ENCODE assay signal across 8 cellular contexts in genomic region chr14:68793734-68794129, GRCh38. TPM values are rescaled to one million over a fixed set of nuclear protein-coding genes. Genes with fewer than 3 reads are reported as not detected.
DNase-seq lines count a peak whose midpoint lies in the region; ATAC-seq and TF ChIP-seq lines count a peak whose summit lies in the region.

No MANE protein-coding gene starts in this region.

- peak overlapping the region; percentile 92 for H3K4me2 ChIP-seq in DND-41 (ENCODE audit: insufficient read depth, low read length)

- peaks cover 55 to 62% of the 10 kb centered on the region in 2 donors for H3K4me1 Mint-ChIP-seq in natural killer cell

- no peaks in the 10 kb centered on the region for H3K9me3 ChIP-seq in DND-41 (ENCODE audit: insufficient read depth, low read length, severe bottlenecking)
- H3K9me3 ChIP-seq in Peyer's patch = no peaks in the 10 kb centered on the region
- no peaks in the 10 kb centered on the region for H3K9me3 ChIP-seq in effector memory CD4-positive, alpha-beta T cell (ENCODE audit: control insufficient read depth, low read length)

- no peaks in the 10 kb centered on the region for H3K9me3 Mint-ChIP-seq in natural killer cell

- H3K36me3 Mint-ChIP-seq in natural killer cell = peaks cover 22% of the 10 kb centered on the region

- H3K4me3 Mint-ChIP-seq in natural killer cell = peak overlapping the region; percentile 98

- DNase-seq in DND-41 = no peak
- no peak for DNase-seq in Peyer's patch
- no peak for DNase-seq in effector memory CD4-positive, alpha-beta T cell
- no peak for DNase-seq in natural killer cell
- no peak for DNase-seq in SW 1271 (lab: John Stamatoyannopoulos, UW)
- no peak for DNase-seq in NCI-H187 (lab: John Stamatoyannopoulos, UW)
- DNase-seq in NCI-H146 (lab: John Stamatoyannopoulos, UW) = no peak
- no peak for DNase-seq in SW480 (ENCODE audit: low spot score)

- H3K27ac ChIP-seq in DND-41 (ENCODE audit: low read length) = peak overlapping the region; percentile 99
- peak overlapping the region; percentile 95 to 100 (median 100) for H3K27ac ChIP-seq in Peyer's patch
- H3K27ac ChIP-seq in effector memory CD4-positive, alpha-beta T cell (ENCODE audit: insufficient read depth, low read length, poor library complexity, severe bottlenecking) = peak overlapping the region; percentile 100

- peaks cover 51% of the 10 kb centered on the region for H3K79me2 ChIP-seq in DND-41 (ENCODE audit: insufficient read depth, low read length)

- no peaks in the 10 kb centered on the region for H3K27me3 ChIP-seq in DND-41 (ENCODE audit: insufficient read depth, low read length, poor library complexity)
- H3K27me3 ChIP-seq in Peyer's patch = no peaks in the 10 kb centered on the region
- no peaks in the 10 kb centered on the region for H3K27me3 ChIP-seq in effector memory CD4-positive, alpha-beta T cell (replicated peaks; ENCODE audit: control insufficient read depth, insufficient read depth, low read length, poor library complexity, severe bottlenecking)

- H3K4me1 ChIP-seq in DND-41 (ENCODE audit: insufficient read depth, low read length) = peaks cover 50% of the 10 kb centered on the region
- peaks cover 0 to 13% (median 3%) of the 10 kb centered on the region in 4 donors for H3K4me1 ChIP-seq in Peyer's patch
- peaks cover 36% of the 10 kb centered on the region for H3K4me1 ChIP-seq in effector memory CD4-positive, alpha-beta T cell (ENCODE audit: control insufficient read depth, insufficient read depth, low read length, poor library complexity, severe bottlenecking)

- H3K27me3 Mint-ChIP-seq in natural killer cell (ENCODE audit: low read depth in 2 of 2) = no peaks in the 10 kb centered on the region

- H3K27ac Mint-ChIP-seq in natural killer cell = peak overlapping the region; percentile 99

- TF ChIP-seq CTCF in DND-41 (IDR thresholded peaks at IDR 0.05; ENCODE audit: borderline replicate concordance, extremely low read depth, low read length, poor library complexity, severe bottlenecking) (no peak), Peyer's patch (IDR thresholded peaks at IDR 0.05) (no peak), natural killer cell (IDR thresholded peaks at IDR 0.05) (no peak)

- H3K9ac ChIP-seq in DND-41 (ENCODE audit: low read depth, low read length) = peak overlapping the region; percentile 97

- H2AFZ ChIP-seq in DND-41 (ENCODE audit: low read depth, low read length) = peak overlapping the region; percentile 80

- H3K4me3 ChIP-seq in DND-41 (ENCODE audit: low read depth in 1 of 2, low read length in 2 of 2) (peak overlapping the region; percentile 74 to 77), Peyer's patch (peak overlapping the region; percentile 74 to 96 (median 84))
- peak overlapping the region; percentile 89 for H3K4me3 ChIP-seq in effector memory CD4-positive, alpha-beta T cell (ENCODE audit: insufficient read depth, low read depth, low read length, poor library complexity, severe bottlenecking)

- intact Hi-C loops in natural killer cell (cut with micrococcal nuclease) = loop anchor here (1.0 to 10.0 kb wide), 8 partner anchors 23 to 979 kb away; partner anchors contain the start of genes RAD51B, SUSD6 and ZFYVE26

- peaks cover 16% of the 10 kb centered on the region for H4K20me1 ChIP-seq in DND-41 (ENCODE audit: insufficient read depth, low read length)

- H3K36me3 ChIP-seq in DND-41 (ENCODE audit: insufficient read depth, low read length) = peaks cover 20% of the 10 kb centered on the region
- peaks cover 0 to 16% (median 3%) of the 10 kb centered on the region in 3 donors for H3K36me3 ChIP-seq in Peyer's patch
- H3K36me3 ChIP-seq in effector memory CD4-positive, alpha-beta T cell (ENCODE audit: control insufficient read depth, insufficient read depth, low read length) = peaks cover 18% of the 10 kb centered on the region

- TF ChIP-seq POLR2A in Peyer's patch (IDR thresholded peaks at IDR 0.05) = no peak

- ATAC-seq in DND-41 (ENCODE audit: insufficient read depth, low read depth) = peak; percentile 17; the same call in 2 of the 3 replicates
- no peak for ATAC-seq in natural killer cell

RNA-seq across cellular contexts. Expression of gene ZFP36L1, which starts 0.9 kb away (rescaled TPM):
- total RNA-seq in Peyer's patch (100 to 1,000 TPM in 3 of 4 donors, 10 to 100 TPM in 1; 78.8 to 321 (median 195) TPM), natural killer cell (100 to 1,000 TPM; 143 to 167 (median 166) TPM)
